ENCODE assay signal across 20 cellular contexts in the genomic region with DNA sequence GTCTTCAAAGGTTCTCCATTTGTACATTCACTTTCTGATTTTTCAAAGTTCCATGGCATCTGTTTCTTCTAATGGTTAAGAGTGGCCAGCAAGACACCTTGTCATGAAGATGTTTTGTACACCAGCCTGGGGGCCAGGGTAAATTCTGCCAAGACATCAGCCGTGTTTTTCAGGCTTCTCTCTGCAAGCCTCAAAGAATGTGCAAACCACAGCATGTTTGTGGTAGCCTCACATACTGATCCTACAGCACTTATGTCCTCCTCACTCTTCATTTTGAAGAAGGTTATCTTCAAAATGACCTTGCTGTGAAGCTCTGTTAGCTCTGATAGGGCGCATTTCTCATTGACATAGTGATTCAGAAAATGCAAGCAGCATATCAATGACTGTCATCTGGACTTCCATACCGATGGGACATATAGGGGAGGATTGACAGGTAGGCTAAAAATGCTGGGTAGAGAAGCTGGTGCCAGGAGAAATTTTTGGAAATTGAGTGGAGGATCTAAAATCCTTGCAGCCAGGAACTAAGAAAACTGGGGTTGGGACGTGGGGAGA. TPM values are rescaled to one million over a fixed set of nuclear protein-coding genes. Genes with fewer than 3 reads are reported as not detected.
DNase-seq lines count a peak whose midpoint lies in the region; TF ChIP-seq lines count a peak whose summit lies in the region.
"Had no signal": no experiment of that assay in that cellular context is flagged by ENCODE, and none has a peak within 500 bp of the region (broad histone marks: within the 10 kb centered on the region; RNA-seq: fewer than 3 reads in every experiment).

No MANE protein-coding gene starts in this region.

- TF ChIP-seq CTCF in KMS-11 (conservative IDR thresholded peaks at IDR 0.05; ENCODE audit: low read depth, low read length) (no peak), fibroblast of lung (conservative IDR thresholded peaks at IDR 0.05 in 1 of 2, IDR thresholded peaks at IDR 0.05 in 1 of 2; ENCODE audit: low read depth in 1 of 2, low read length in 2 of 2) (no peak), RWPE1 (conservative IDR thresholded peaks at IDR 0.05; ENCODE audit: low read depth) (no peak)

- POLR2A ChIA-PET in RWPE1 (lab: Yijun Ruan, JAX; ENCODE audit: low non-redundant PET): no interaction called here

- H3K27ac Mint-ChIP-seq in activated T-cell treated with anti-CD3 and anti-CD28 coated beads, Interleukin-2, amount 50 U/mL, for 24 hours: no peak overlapping the region

- H3K9me3 Mint-ChIP-seq in activated T-cell treated with anti-CD3 and anti-CD28 coated beads, Interleukin-2, amount 50 U/mL, for 24 hours: no peaks in the 10 kb centered on the region

- no peaks in the 10 kb centered on the region for H3K36me3 Mint-ChIP-seq in activated T-cell treated with anti-CD3 and anti-CD28 coated beads, Interleukin-2, amount 50 U/mL, for 24 hours (ENCODE audit: low read depth)
- H3K36me3 Mint-ChIP-seq: CD8-positive, alpha-beta memory T cell had no signal

- no peaks in the 10 kb centered on the region for H3K4me1 Mint-ChIP-seq in activated T-cell treated with anti-CD3 and anti-CD28 coated beads, Interleukin-2, amount 50 U/mL, for 24 hours (ENCODE audit: low read depth)

- H3K27me3 ChIP-seq in KMS-11 (ENCODE audit: insufficient read depth, low read depth) (no peaks in the 10 kb centered on the region), fibroblast of lung (ENCODE audit: control insufficient read depth, insufficient read depth, low read length) (no peaks in the 10 kb centered on the region)
- H3K27me3 ChIP-seq: MG63 had no signal

- no peak overlapping the region for H3K4me3 ChIP-seq in KMS-11 (IDR thresholded peaks at IDR 0.05; ENCODE audit: insufficient read depth, low read depth, low read length)
- no peak overlapping the region for H3K4me3 ChIP-seq in fibroblast of lung (replicated peaks in 1 of 4; ENCODE audit: control extremely low read depth in 1 of 4, insufficient read depth in 1 of 4, low read depth in 3 of 4, low read length in 4 of 4)
- H3K4me3 ChIP-seq: MG63 had no signal

- no peaks in the 10 kb centered on the region for H3K9me3 ChIP-seq in fibroblast of lung (ENCODE audit: control insufficient read depth, insufficient read depth, low read depth, low read length)
- H3K9me3 ChIP-seq: MG63 had no signal

- H2AFZ ChIP-seq in KMS-11 (ENCODE audit: low read depth): peak overlapping the region; percentile 46
- no peak overlapping the region for H2AFZ ChIP-seq in fibroblast of lung (ENCODE audit: low read length)

- no peaks in the 10 kb centered on the region for H3K27me3 Mint-ChIP-seq in activated T-cell treated with anti-CD3 and anti-CD28 coated beads, Interleukin-2, amount 50 U/mL, for 24 hours
- H3K27me3 Mint-ChIP-seq: CD8-positive, alpha-beta memory T cell had no signal

- H3K79me2 ChIP-seq in KMS-11 (ENCODE audit: insufficient read depth, low read depth) (no peaks in the 10 kb centered on the region), fibroblast of lung (ENCODE audit: control insufficient read depth, insufficient read depth, low read length) (no peaks in the 10 kb centered on the region)

- peaks cover 28% of the 10 kb centered on the region for H3K4me1 ChIP-seq in KMS-11 (ENCODE audit: low read depth, poor library complexity, severe bottlenecking)
- H3K4me1 ChIP-seq in fibroblast of lung (ENCODE audit: control insufficient read depth, extremely low read depth, insufficient read depth, low read length): no peaks in the 10 kb centered on the region

- H3K4me2 ChIP-seq in KMS-11 (peak overlapping the region; percentile 66; the same call in 1 of the 2 replicates), fibroblast of lung (ENCODE audit: extremely low read depth, insufficient read depth, low read length) (no peak overlapping the region)

- H3K4me3 Mint-ChIP-seq in activated T-cell treated with anti-CD3 and anti-CD28 coated beads, Interleukin-2, amount 50 U/mL, for 24 hours: no peak overlapping the region

- no peaks in the 10 kb centered on the region for H3K36me3 ChIP-seq in KMS-11 (ENCODE audit: insufficient read depth)
- H3K36me3 ChIP-seq in fibroblast of lung (ENCODE audit: control insufficient read depth, insufficient read depth, low read length): no peaks in the 10 kb centered on the region
- H3K36me3 ChIP-seq: MG63 had no signal

- peak; percentile 72 for DNase-seq in RPMI8226
- DNase-seq in fibroblast of lung (ENCODE audit: low read depth in 2 of 2): peak; percentile 27 to 43
- peak; percentile 23 for DNase-seq in renal cortical epithelial cell (ENCODE audit: low read depth)
- no peak for DNase-seq in activated T-cell treated with anti-CD3 and anti-CD28 coated beads, Interleukin-2, amount 50 U/mL, for 24 hours
- DNase-seq in RWPE1 (ENCODE audit: low spot score): no peak
- DNase-seq in NCI-H748 (lab: John Stamatoyannopoulos, UW; ENCODE audit: unreplicated experiment): no peak
- DNase-seq: ACHN; C1 segment of cervical spinal cord; CD8-positive, alpha-beta memory T cell; DMS53; EL; GOT3; MG63; NCI-H1092; NCI-H146; NCI-H510A; NCI-H774; SHP77 treated with DMSO at 0.1 percent for 48 hours had no signal

- CTCF ChIA-PET in RWPE1 (lab: Yijun Ruan, JAX): no interaction called here

- no peak overlapping the region for H3K9ac ChIP-seq in KMS-11
- H3K9ac ChIP-seq in fibroblast of lung (ENCODE audit: insufficient read depth, low read length): no peak overlapping the region

- H3K27ac ChIP-seq in KMS-11 (peak overlapping the region; percentile 41), fibroblast of lung (ENCODE audit: insufficient read depth, low read length) (no peak overlapping the region), RWPE1 (no peak overlapping the region)

- H4K20me1 ChIP-seq in KMS-11 (ENCODE audit: insufficient read depth): no peaks in the 10 kb centered on the region
- H4K20me1 ChIP-seq in fibroblast of lung (ENCODE audit: control insufficient read depth, extremely low read depth, insufficient read depth, low read length): no peaks in the 10 kb centered on the region

RNA-seq across cellular contexts. Expression of gene SPTLC3, which starts 59.3 kb away (rescaled TPM):
- total RNA-seq in fibroblast of lung (4.0 and 5.9 TPM in 2 replicates), renal cortical epithelial cell (4.2 and 46.9 TPM in 2 replicates)
- polyA plus RNA-seq in fibroblast of lung: 1.2 and 4.0 TPM in 2 replicates
- 0.86 and 2.9 TPM in 2 replicates for polyA plus RNA-seq in fibroblast of lung (2012)
- polyA minus RNA-seq in fibroblast of lung (ENCODE audit: low replicate concordance): 0.37 and 5.8 TPM in 2 replicates
- total RNA-seq: CD8-positive, alpha-beta memory T cell; OCI-LY7 had no signal

Comparison
In these comparisons a context has a peak if more than half of its experiments do, and no peak if none do; other contexts are left out.
1. DNase-seq: peak in RPMI8226 (single experiment), fibroblast of lung (2 of 2) and renal cortical epithelial cell (single experiment); none in activated T-cell treated with anti-CD3 and anti-CD28 coated beads, Interleukin-2, amount 50 U/mL, for 24 hours (single experiment), RWPE1 (single experiment) and NCI-H748 (single experiment).